ENCODE assay signal across 16 cellular contexts in the genomic region with DNA sequence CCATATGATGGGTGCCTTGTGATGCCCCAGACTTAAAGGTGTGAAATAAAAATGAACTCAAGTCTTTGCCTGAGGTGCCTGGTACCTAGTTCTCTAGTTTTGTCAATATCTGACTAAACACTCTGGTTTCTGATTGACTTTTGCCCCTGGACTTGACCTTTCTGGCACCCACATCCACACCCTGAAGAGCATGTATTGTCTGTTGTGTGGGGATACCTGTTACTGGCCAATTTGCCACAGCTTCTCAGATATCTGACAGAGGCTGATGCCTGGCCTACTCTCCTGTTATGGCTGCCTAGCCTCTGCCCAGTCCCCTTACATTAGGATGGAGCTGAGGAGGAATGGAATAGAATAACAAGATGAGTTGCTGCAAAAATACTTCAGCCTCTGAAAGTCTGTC. TPM values are rescaled to one million over a fixed set of nuclear protein-coding genes. Genes with fewer than 3 reads are reported as not detected.
A peak's percentile ranks its signal among the peaks of the same experiment; 100 is the strongest.
DNase-seq lines count a peak whose midpoint lies in the region; ATAC-seq and TF ChIP-seq lines count a peak whose summit lies in the region.
"Had no signal": no experiment of that assay in that cellular context is flagged by ENCODE, and none has a peak within 500 bp of the region (broad histone marks: within the 10 kb centered on the region; RNA-seq: fewer than 3 reads in every experiment).

No MANE protein-coding gene starts in this region.

- no peak overlapping the region for H3K4me3 Mint-ChIP-seq in activated T-helper 1 cell treated with anti-CD3 and anti-CD28 coated beads, Interleukin-12 subunit alpha, Interleukin-12 subunit beta, Interleukin-2, Interleukin-4 antibody, amounts not matched to agents 30 ng/mL and 10 ng/mL and 1 ng/mL, durations not matched to agents 14 hours and 24 hours and 36 hours
- H3K4me3 Mint-ChIP-seq: brain, naive B cell had no signal

- H3K27ac Mint-ChIP-seq in activated T-helper 1 cell treated with anti-CD3 and anti-CD28 coated beads, Interleukin-12 subunit alpha, Interleukin-12 subunit beta, Interleukin-2, Interleukin-4 antibody, amounts not matched to agents 30 ng/mL and 10 ng/mL and 1 ng/mL, durations not matched to agents 14 hours and 24 hours and 36 hours = peak overlapping the region; percentile 46

- H3K9me3 ChIP-seq in uterus = no peaks in the 10 kb centered on the region
- H3K9me3 ChIP-seq: left lung, thoracic aorta had no signal

- no peak for TF ChIP-seq CTCF in uterus (IDR thresholded peaks at IDR 0.05)

- no peak for DNase-seq in activated T-helper 1 cell treated with anti-CD3 and anti-CD28 coated beads, Interleukin-12 subunit alpha, Interleukin-12 subunit beta, Interleukin-2, Interleukin-4 antibody, amounts not matched to agents 30 ng/mL and 10 ng/mL and 1 ng/mL, durations not matched to agents 14 hours and 24 hours and 36 hours (ENCODE audit: low spot score)
- no peak for DNase-seq in left colon
- DNase-seq in uterus = no peak
- DNase-seq in hepatic stellate cell (ENCODE audit: low spot score) = no peak
- DNase-seq: C1 segment of cervical spinal cord, dorsolateral prefrontal cortex, left lung, naive B cell, NCI-H1092, NCI-H2227 treated with DMSO at 0.1 percent for 48 hours, T-helper 9 cell had no signal

- H3K4me1 ChIP-seq in uterus = peaks cover 6 to 11% of the 10 kb centered on the region in 2 donors

- intact Hi-C loops in activated T-helper 1 cell treated with anti-CD3 and anti-CD28 coated beads, Interleukin-12 subunit alpha, Interleukin-12 subunit beta, Interleukin-2, Interleukin-4 antibody, amounts not matched to agents 30 ng/mL and 10 ng/mL and 1 ng/mL, durations not matched to agents 14 hours and 24 hours and 36 hours (cut with micrococcal nuclease) = loop anchor here (2.0 kb wide), 1 partner anchor 39 kb away; no protein-coding TSS in a partner anchor
- intact Hi-C loops in left colon (cut with DNase I, micrococcal nuclease) = no loop called here
- intact Hi-C loops in uterus (cut with DNase I; ENCODE audit: low total_unique reads) = no loop called here

- no peaks in the 10 kb centered on the region for H3K9me3 Mint-ChIP-seq in activated T-helper 1 cell treated with anti-CD3 and anti-CD28 coated beads, Interleukin-12 subunit alpha, Interleukin-12 subunit beta, Interleukin-2, Interleukin-4 antibody, amounts not matched to agents 30 ng/mL and 10 ng/mL and 1 ng/mL, durations not matched to agents 14 hours and 24 hours and 36 hours

- H3K4me3 ChIP-seq in uterus = no peak overlapping the region
- H3K4me3 ChIP-seq: dorsolateral prefrontal cortex, left lung, thoracic aorta had no signal

- no peaks in the 10 kb centered on the region for H3K27me3 ChIP-seq in uterus
- H3K27me3 ChIP-seq: dorsolateral prefrontal cortex, left lung had no signal

- H3K27me3 Mint-ChIP-seq in activated T-helper 1 cell treated with anti-CD3 and anti-CD28 coated beads, Interleukin-12 subunit alpha, Interleukin-12 subunit beta, Interleukin-2, Interleukin-4 antibody, amounts not matched to agents 30 ng/mL and 10 ng/mL and 1 ng/mL, durations not matched to agents 14 hours and 24 hours and 36 hours (ENCODE audit: insufficient read depth) = no peaks in the 10 kb centered on the region
- H3K27me3 Mint-ChIP-seq: naive B cell had no signal

- no peak for TF ChIP-seq POLR2A in uterus (IDR thresholded peaks at IDR 0.05)

- peaks cover 1% of the 10 kb centered on the region for H3K36me3 Mint-ChIP-seq in activated T-helper 1 cell treated with anti-CD3 and anti-CD28 coated beads, Interleukin-12 subunit alpha, Interleukin-12 subunit beta, Interleukin-2, Interleukin-4 antibody, amounts not matched to agents 30 ng/mL and 10 ng/mL and 1 ng/mL, durations not matched to agents 14 hours and 24 hours and 36 hours (ENCODE audit: low read depth)
- H3K36me3 Mint-ChIP-seq: brain, naive B cell had no signal

- ATAC-seq in GM18498 (IDR thresholded peaks at IDR 0.05; ENCODE audit: unreplicated experiment) (peak; percentile 31), GM18867 (IDR thresholded peaks at IDR 0.05; ENCODE audit: unreplicated experiment) (peak; percentile 41), HG02763 (IDR thresholded peaks at IDR 0.05; ENCODE audit: unreplicated experiment) (peak; percentile 32), left colon (no peak)
- ATAC-seq: left lung had no signal

- H3K27ac ChIP-seq in uterus = no peak overlapping the region
- H3K27ac ChIP-seq: left lung, thoracic aorta had no signal

- peaks cover 44% of the 10 kb centered on the region for H3K4me1 Mint-ChIP-seq in activated T-helper 1 cell treated with anti-CD3 and anti-CD28 coated beads, Interleukin-12 subunit alpha, Interleukin-12 subunit beta, Interleukin-2, Interleukin-4 antibody, amounts not matched to agents 30 ng/mL and 10 ng/mL and 1 ng/mL, durations not matched to agents 14 hours and 24 hours and 36 hours (ENCODE audit: low read depth)

- H3K36me3 ChIP-seq in uterus = no peaks in the 10 kb centered on the region
- H3K36me3 ChIP-seq: thoracic aorta had no signal

RNA-seq across cellular contexts. Expression of gene ZBTB38, which starts 3.6 kb away (rescaled TPM):
- 20.0 and 21.0 TPM in 2 replicates for total RNA-seq in activated T-helper 1 cell treated with anti-CD3 and anti-CD28 coated beads, Interleukin-12 subunit alpha, Interleukin-12 subunit beta, Interleukin-2, Interleukin-4 antibody, amounts not matched to agents 30 ng/mL and 10 ng/mL and 1 ng/mL, durations not matched to agents 14 hours and 24 hours and 36 hours
- total RNA-seq in left colon (100 to 1,000 TPM; 120 to 143 TPM), uterus (100 to 1,000 TPM; 125 to 183 (median 149) TPM)
